In the genomic region with DNA sequence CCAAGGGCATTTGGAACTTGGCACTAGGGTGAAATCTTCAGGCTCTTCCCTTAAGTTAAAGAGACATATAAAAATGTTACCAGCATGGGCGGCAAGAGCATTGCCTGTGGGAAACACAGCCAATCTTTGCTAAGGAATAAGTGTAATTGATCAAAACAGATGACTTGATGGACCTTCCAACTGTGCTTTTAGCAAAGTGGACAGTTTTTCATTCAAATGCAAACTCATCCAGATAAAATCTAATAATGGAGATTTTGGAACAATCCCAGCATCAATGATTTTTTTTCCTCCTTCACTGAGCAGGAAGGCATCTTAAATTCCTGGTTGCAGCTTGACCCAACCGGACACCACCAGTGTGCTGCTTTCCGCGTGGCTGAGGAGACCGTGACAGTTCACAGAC, we compare ENCODE assay signal across 14 cellular contexts. TPM values are rescaled to one million over a fixed set of nuclear protein-coding genes. Genes with fewer than 3 reads are reported as not detected.
A peak's percentile ranks its signal among the peaks of the same experiment; 100 is the strongest.
DNase-seq lines count a peak whose midpoint lies in the region; ATAC-seq and TF ChIP-seq lines count a peak whose summit lies in the region.
"Had no signal": no experiment of that assay in that cellular context is flagged by ENCODE, and none has a peak within 500 bp of the region (broad histone marks: within the 10 kb centered on the region; RNA-seq: fewer than 3 reads in every experiment).

No MANE protein-coding gene starts in this region.

- no peaks in the 10 kb centered on the region for H3K9me3 Mint-ChIP-seq in Caco-2 (ENCODE audit: unreplicated experiment)
- no peaks in the 10 kb centered on the region for H3K9me3 Mint-ChIP-seq in dendritic cell treated with granulocyte-macrophage colony-stimulating factor and Interleukin-4, amounts not matched to agents 40 ng/mL and 50 ng/mL, for 4 days
- H3K9me3 Mint-ChIP-seq: stimulated activated naive CD8-positive, alpha-beta T cell treated with anti-CD3 and anti-CD28 coated beads, Interleukin-15, amount 100 ng/mL, for 72 hours had no signal

- BruUV-seq in Caco-2 (replicated peaks; lab: Mats Ljungman, UMichigan) = TSS peak; percentile 18

- peaks cover 7% of the 10 kb centered on the region for H3K27me3 Mint-ChIP-seq in Caco-2 (ENCODE audit: insufficient read depth, unreplicated experiment)
- H3K27me3 Mint-ChIP-seq in dendritic cell treated with granulocyte-macrophage colony-stimulating factor and Interleukin-4, amounts not matched to agents 40 ng/mL and 50 ng/mL, for 4 days = no peaks in the 10 kb centered on the region

- H3K4me1 Mint-ChIP-seq in Caco-2 (ENCODE audit: low read depth, unreplicated experiment) = peaks cover 38% of the 10 kb centered on the region
- H3K4me1 Mint-ChIP-seq in dendritic cell treated with granulocyte-macrophage colony-stimulating factor and Interleukin-4, amounts not matched to agents 40 ng/mL and 50 ng/mL, for 4 days (ENCODE audit: low read depth) = peaks cover 78% of the 10 kb centered on the region

- H3K36me3 ChIP-seq in Caco-2 (ENCODE audit: control insufficient read depth, insufficient read depth, low read length) = no peaks in the 10 kb centered on the region; the same call in 1 of the 2 replicates
- H3K36me3 ChIP-seq in psoas muscle (ENCODE audit: insufficient read depth in 1 of 2, low read depth in 1 of 2) = no peaks in the 10 kb centered on the region

- intact Hi-C loops in Caco-2 (cut with micrococcal nuclease; ENCODE audit: unreplicated experiment) (no loop called here), psoas muscle (cut with DNase I) (no loop called here)
- intact Hi-C loops in dendritic cell treated with granulocyte-macrophage colony-stimulating factor and Interleukin-4, amounts not matched to agents 40 ng/mL and 50 ng/mL, for 4 days (cut with micrococcal nuclease) = loop anchor here (5.0 kb wide), 1 partner anchor 40 kb away; no protein-coding TSS in a partner anchor

- H3K27ac ChIP-seq in HL-60 (replicated peaks) (peak overlapping the region; percentile 70; the same call in 1 of the 2 replicates), psoas muscle (no peak overlapping the region)

- H3K4me3 ChIP-seq in Caco-2 (ENCODE audit: low read depth, low read length) (no peak overlapping the region), HL-60 (replicated peaks; ENCODE audit: insufficient read depth, low read length) (peak overlapping the region; percentile 60), psoas muscle (peak overlapping the region; percentile 60)

- POLR2A ChIA-PET in Caco-2 (lab: Charles Lee) = no interaction called here

- H3K36me3 Mint-ChIP-seq in Caco-2 (ENCODE audit: insufficient read depth, unreplicated experiment) = peaks cover 30% of the 10 kb centered on the region
- peaks cover 73% of the 10 kb centered on the region for H3K36me3 Mint-ChIP-seq in dendritic cell treated with granulocyte-macrophage colony-stimulating factor and Interleukin-4, amounts not matched to agents 40 ng/mL and 50 ng/mL, for 4 days (ENCODE audit: low read depth)

- H3K27ac Mint-ChIP-seq in Caco-2 (ENCODE audit: unreplicated experiment) = no peak overlapping the region
- H3K27ac Mint-ChIP-seq in dendritic cell treated with granulocyte-macrophage colony-stimulating factor and Interleukin-4, amounts not matched to agents 40 ng/mL and 50 ng/mL, for 4 days = peak overlapping the region; percentile 95
- H3K27ac Mint-ChIP-seq: stimulated activated naive CD8-positive, alpha-beta T cell treated with anti-CD3 and anti-CD28 coated beads, Interleukin-15, amount 100 ng/mL, for 72 hours had no signal

- no peaks in the 10 kb centered on the region for H3K9me3 ChIP-seq in Caco-2
- H3K9me3 ChIP-seq in psoas muscle = no peaks in the 10 kb centered on the region

- no peak for ATAC-seq in psoas muscle
- no peak for ATAC-seq in GM19397 (IDR thresholded peaks at IDR 0.05; ENCODE audit: unreplicated experiment)
- ATAC-seq: stimulated activated naive CD8-positive, alpha-beta T cell treated with anti-CD3 and anti-CD28 coated beads, Interleukin-15, amount 100 ng/mL, for 72 hours had no signal

- 71 to 75% (median 73%) methylated on average over 5 of the region's 5 CpGs for WGBS in psoas muscle, 3 donors

- H3K27me3 ChIP-seq in Caco-2 (replicated peaks; ENCODE audit: control insufficient read depth, insufficient read depth, low read length) (no peaks in the 10 kb centered on the region), HL-60 (ENCODE audit: insufficient read depth, poor library complexity, severe bottlenecking) (no peaks in the 10 kb centered on the region), psoas muscle (ENCODE audit: insufficient read depth in 3 of 3, low read length in 2 of 3) (peaks cover 0 to 69% (median 25%) of the 10 kb centered on the region in 3 donors)

- in situ Hi-C loops in KBM-7 (cut with MboI; ENCODE audit: low pct_unique_long_range_greater_than_20kb, low sequenced_read_pairs) = no loop called here

- DNase-seq in Caco-2 (no peak), HL-60 (ENCODE audit: low read depth in 1 of 2, low spot score in 1 of 2) (no peak), psoas muscle (no peak), KBM-7 (no peak)
- no peak for DNase-seq in stimulated activated CD4-positive, alpha-beta T cell treated with anti-CD3 and anti-CD28 coated beads, Interleukin-2, amount 100 ng/mL, for 48 hours
- DNase-seq: dermis blood vessel endothelial cell; NCI-H1092 treated with DMSO at 0.1 percent for 48 hours; stimulated activated CD4-positive, alpha-beta T cell treated with anti-CD3 and anti-CD28 coated beads, Interleukin-4, amount 100 ng/mL, for 4 hours; stimulated activated naive CD8-positive, alpha-beta T cell treated with anti-CD3 and anti-CD28 coated beads, Interleukin-15, amount 100 ng/mL, for 72 hours; T-helper 9 cell had no signal

- H3K4me3 Mint-ChIP-seq in Caco-2 (ENCODE audit: unreplicated experiment) = peak overlapping the region; percentile 73
- H3K4me3 Mint-ChIP-seq in dendritic cell treated with granulocyte-macrophage colony-stimulating factor and Interleukin-4, amounts not matched to agents 40 ng/mL and 50 ng/mL, for 4 days = peak overlapping the region; percentile 100

- no peak for TF ChIP-seq CTCF in Caco-2 (IDR thresholded peaks at IDR 0.05; ENCODE audit: insufficient read depth in 1 of 2, low read depth in 1 of 2, low read length in 1 of 2, severe bottlenecking in 1 of 2, unreplicated experiment in 1 of 2)
- no peak for TF ChIP-seq CTCF in HL-60 (IDR thresholded peaks at IDR 0.05; ENCODE audit: insufficient read depth, low read length)
- no peak for TF ChIP-seq CTCF in psoas muscle (IDR thresholded peaks at IDR 0.05)

- CTCF ChIA-PET in Caco-2 (lab: Charles Lee) = no interaction called here

- H3K4me1 ChIP-seq in Caco-2 = peaks cover 21% of the 10 kb centered on the region
- H3K4me1 ChIP-seq in psoas muscle = no peaks in the 10 kb centered on the region

RNA-seq across cellular contexts. Expression of a gene that starts 42.9 kb away (rescaled TPM):
- total RNA-seq in Caco-2 (2022) = not detected in 2 replicates
- not detected for total RNA-seq in psoas muscle
- polyA plus RNA-seq in psoas muscle = not detected
- total RNA-seq: dermis blood vessel endothelial cell, NCI-H460, right cardiac atrium had no signal
- polyA plus RNA-seq: right cardiac atrium had no signal

RNA-seq across cellular contexts. Expression of a gene that starts 47.6 kb away (rescaled TPM):
- 71.3 and 78.3 TPM in 2 replicates for total RNA-seq in Caco-2 (2022)
- total RNA-seq in psoas muscle = 10 to 100 TPM in 3 of 4 donors, 1 to 10 TPM in 1; 9.8 to 25.4 (median 16.2) TPM
- polyA plus RNA-seq in psoas muscle = 1 to 10 TPM; 5.8 to 8.5 (median 8.1) TPM

RNA-seq across cellular contexts. Expression of a gene that starts 52.1 kb away (rescaled TPM):
- total RNA-seq in Caco-2 (2022) (not detected in 2 replicates), psoas muscle (under 1 TPM; 0.28 to 0.69 (median 0.38) TPM)
- polyA plus RNA-seq in psoas muscle = 1 to 10 TPM in 1 of 3 donors, under 1 TPM in 2; 0.36 to 1.3 (median 0.93) TPM
- total RNA-seq: dermis blood vessel endothelial cell, NCI-H460 had no signal
